In the genomic region with DNA sequence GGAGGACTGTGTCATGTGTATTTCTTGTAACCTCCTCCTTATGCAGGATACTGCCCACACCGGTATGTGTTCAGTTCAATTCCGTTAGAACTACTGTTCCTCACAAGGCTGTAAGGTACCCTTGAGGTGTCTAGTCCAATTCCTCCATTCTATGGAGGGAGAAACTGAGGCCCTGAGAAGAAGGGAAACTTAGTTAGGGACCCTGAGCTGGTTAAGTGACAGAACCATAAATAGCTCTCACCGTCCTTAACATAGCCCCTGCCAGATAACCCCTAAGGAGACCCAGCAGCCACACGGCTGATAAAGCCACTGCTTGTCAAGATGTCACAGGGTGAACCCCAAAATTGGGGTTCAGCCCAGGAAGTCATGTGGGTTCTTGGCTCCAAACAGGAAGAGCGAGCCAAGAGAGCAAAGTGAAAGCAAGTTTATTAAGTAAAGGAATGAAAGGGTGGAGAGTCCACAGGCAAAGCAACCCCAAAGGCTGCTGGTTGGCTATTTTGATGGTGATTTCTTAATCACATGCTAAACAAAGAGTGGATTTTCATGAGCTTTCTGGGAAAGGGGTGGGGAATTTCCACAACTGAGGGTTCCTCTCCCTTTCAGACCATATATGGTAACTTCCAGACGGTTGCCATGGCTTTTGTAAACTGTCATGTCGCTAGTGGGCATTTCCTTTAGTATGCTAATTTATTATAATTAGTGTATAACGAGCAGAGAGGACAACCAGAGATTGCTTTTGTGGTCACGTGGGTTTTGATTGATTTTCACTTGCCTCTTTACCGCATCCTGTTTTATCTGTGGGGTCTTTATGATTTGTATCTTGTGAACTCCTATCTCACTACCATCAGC, we compare ENCODE assay signal across 9 cellular contexts.
A peak's percentile ranks its signal among the peaks of the same experiment; 100 is the strongest.
DNase-seq lines count a peak whose midpoint lies in the region; ATAC-seq, FAIRE-seq and TF ChIP-seq lines count a peak whose summit lies in the region.
"Had no signal": no experiment of that assay in that cellular context is flagged by ENCODE, and none has a peak within 500 bp of the region (broad histone marks: within the 10 kb centered on the region; RNA-seq: fewer than 3 reads in every experiment).

No MANE protein-coding gene starts in this region.

- no peaks in the 10 kb centered on the region for H3K36me3 Mint-ChIP-seq in activated naive CD8-positive, alpha-beta T cell treated with anti-CD3 and anti-CD28 coated beads, Interleukin-2, amount 50 U/mL, for 24 hours (ENCODE audit: low read depth)

- H3K4me1 Mint-ChIP-seq in activated naive CD8-positive, alpha-beta T cell treated with anti-CD3 and anti-CD28 coated beads, Interleukin-2, amount 50 U/mL, for 24 hours, result peaks cover 33% of the 10 kb centered on the region

- H3K27me3 ChIP-seq in Panc1 (ENCODE audit: control insufficient read depth, insufficient read depth, low read length) (no peaks in the 10 kb centered on the region), sigmoid colon (no peaks in the 10 kb centered on the region)

- peak overlapping the region; percentile 94 for H3K27ac Mint-ChIP-seq in activated naive CD8-positive, alpha-beta T cell treated with anti-CD3 and anti-CD28 coated beads, Interleukin-2, amount 50 U/mL, for 24 hours

- 29 to 72% methylated on average over 10 of the region's 10 CpGs for WGBS in sigmoid colon, 2 donors

- no peaks in the 10 kb centered on the region for H3K36me3 ChIP-seq in Panc1 (ENCODE audit: control insufficient read depth, insufficient read depth, low read length)
- no peaks in the 10 kb centered on the region for H3K36me3 ChIP-seq in sigmoid colon

- H3K9me3 ChIP-seq in Panc1 (ENCODE audit: control insufficient read depth, insufficient read depth, low read depth, low read length), result no peaks in the 10 kb centered on the region
- H3K9me3 ChIP-seq in sigmoid colon, result no peaks in the 10 kb centered on the region

- TF ChIP-seq CTCF in GM12865 (IDR thresholded peaks at IDR 0.05; ENCODE audit: insufficient read depth, low read depth, low read length, missing control alignments), result no peak
- TF ChIP-seq CTCF in Panc1 (IDR thresholded peaks at IDR 0.05), result no peak
- TF ChIP-seq CTCF in sigmoid colon (IDR thresholded peaks at IDR 0.05), result no peak

- peak; percentile 69 for ATAC-seq in HG02571 (IDR thresholded peaks at IDR 0.05; ENCODE audit: unreplicated experiment)
- ATAC-seq in Panc1, result no peak
- peak; percentile 82 for ATAC-seq in activated naive CD8-positive, alpha-beta T cell treated with anti-CD3 and anti-CD28 coated beads, Interleukin-2, amount 50 U/mL, for 24 hours

- DNase-seq in GM12865 (ENCODE audit: low read depth) (peak; percentile 87), Panc1 (ENCODE audit: low read depth, low spot score) (no peak), hippocampal formation (lab: John Stamatoyannopoulos, UW) (peak; percentile 58 to 83), sigmoid colon (peak; percentile 74), NCI-H345 treated with DMSO at 0.1 percent for 48 hours (lab: John Stamatoyannopoulos, UW; ENCODE audit: unreplicated experiment) (no peak), urothelium cell line (ENCODE audit: low spot score) (no peak)
- DNase-seq in activated naive CD8-positive, alpha-beta T cell treated with anti-CD3 and anti-CD28 coated beads, Interleukin-2, amount 50 U/mL, for 24 hours, result peak; percentile 42

- POLR2A ChIA-PET in Panc1 (lab: Charles Lee), result no interaction called here

- TF ChIP-seq EP300 in sigmoid colon (IDR thresholded peaks at IDR 0.05), result peak in 2 of 4 donors; percentile 13 to 47

- H3K27ac ChIP-seq in Panc1 (ENCODE audit: low read length), result peak overlapping the region; percentile 18
- peak overlapping the region; percentile 65 to 82 (median 75) for H3K27ac ChIP-seq in sigmoid colon

- peak overlapping the region; percentile 76 for H3K4me3 Mint-ChIP-seq in activated naive CD8-positive, alpha-beta T cell treated with anti-CD3 and anti-CD28 coated beads, Interleukin-2, amount 50 U/mL, for 24 hours

- no peaks in the 10 kb centered on the region for H3K27me3 Mint-ChIP-seq in activated naive CD8-positive, alpha-beta T cell treated with anti-CD3 and anti-CD28 coated beads, Interleukin-2, amount 50 U/mL, for 24 hours

- no TSS peak for BruUV-seq in Panc1 (replicated peaks; lab: Mats Ljungman, UMichigan)

- H3K4me1 ChIP-seq in Panc1 (ENCODE audit: control insufficient read depth, insufficient read depth, low read length) (peaks cover 17% of the 10 kb centered on the region), sigmoid colon (peaks cover 0 to 43% (median 39%) of the 10 kb centered on the region in 4 donors)

- no peak for TF ChIP-seq POLR2A in sigmoid colon (IDR thresholded peaks at IDR 0.05)

- H3K4me3 ChIP-seq in GM12865 (ENCODE audit: low read depth, low read length) (peak overlapping the region; percentile 58), Panc1 (ENCODE audit: low read depth in 2 of 2, low read length in 2 of 2) (peak overlapping the region in 1 of 2 experiments; percentile 2; a peak in 1 of 4 replicates), sigmoid colon (peak overlapping the region; percentile 14 to 46 (median 38))

- no peaks in the 10 kb centered on the region for H3K9me3 Mint-ChIP-seq in activated naive CD8-positive, alpha-beta T cell treated with anti-CD3 and anti-CD28 coated beads, Interleukin-2, amount 50 U/mL, for 24 hours

- FAIRE-seq in urothelium cell line (lab: Jason Lieb, UNC), result no peak
- FAIRE-seq: colon had no signal

- in situ Hi-C loops in Panc1 (cut with HindIII; ENCODE audit: low pct_unique_long_range_greater_than_20kb, low sequenced_read_pairs), result no loop called here

- intact Hi-C loops in Panc1 (cut with micrococcal nuclease; ENCODE audit: unreplicated experiment) (no loop called here), sigmoid colon (cut with DNase I) (loop anchor here (2.0 kb wide), 1 partner anchor 25 kb away; no protein-coding TSS in a partner anchor)

- CTCF ChIA-PET in Panc1 (lab: Charles Lee), result no interaction called here

Comparison
In these comparisons a context has a peak if more than half of its experiments do, and no peak if none do; other contexts are left out.
1. DNase-seq: peak in GM12865 (single experiment), activated naive CD8-positive, alpha-beta T cell treated with anti-CD3 and anti-CD28 coated beads, Interleukin-2, amount 50 U/mL, for 24 hours (single experiment), hippocampal formation (2 of 2) and sigmoid colon (single experiment); none in Panc1 (single experiment), NCI-H345 treated with DMSO at 0.1 percent for 48 hours (single experiment) and urothelium cell line (single experiment).